ENCODE assay signal across 26 cellular contexts in genomic region chr4:56297801-56298200, GRCh38.
"Had no signal": no experiment of that assay in that cellular context is flagged by ENCODE, and none has a peak within 500 bp of the region (broad histone marks: within the 10 kb centered on the region; RNA-seq: fewer than 3 reads in every experiment).

No MANE protein-coding gene starts in this region.

- H3K36me3 Mint-ChIP-seq: memory B cell; natural killer cell treated with Interleukin-12 subunit alpha and Interleukin-12 subunit beta and Interleukin-15 and Interleukin-18, amount 100 ng/mL, for 72 hours; stimulated activated memory B cell treated with anti-CD40 and anti-IgM and Interleukin-4, amounts not matched to agents 10 μg/mL and 1 μg/mL and 100 μg/mL, for 72 hours had no signal

- ATAC-seq: naive thymus-derived CD4-positive, alpha-beta T cell; natural killer cell treated with Interleukin-12 subunit alpha and Interleukin-12 subunit beta and Interleukin-15 and Interleukin-18, amount 100 ng/mL, for 72 hours; psoas muscle; right lobe of liver; stimulated activated memory B cell treated with anti-CD40 and anti-IgM and Interleukin-4, amounts not matched to agents 10 μg/mL and 1 μg/mL and 100 μg/mL, for 72 hours; stimulated activated naive CD8-positive, alpha-beta T cell treated with anti-CD3 and anti-CD28 coated beads, Interleukin-15, amount 100 ng/mL, for 72 hours had no signal

- H3K27me3 Mint-ChIP-seq: natural killer cell treated with Interleukin-12 subunit alpha and Interleukin-12 subunit beta and Interleukin-15 and Interleukin-18, amount 100 ng/mL, for 72 hours; stimulated activated memory B cell treated with anti-CD40 and anti-IgM and Interleukin-4, amounts not matched to agents 10 μg/mL and 1 μg/mL and 100 μg/mL, for 72 hours; type B pancreatic cell had no signal

- H3K4me2 ChIP-seq: smooth muscle cell had no signal

- H3K79me2 ChIP-seq: parathyroid adenoma had no signal

- H3K27ac Mint-ChIP-seq: memory B cell; naive thymus-derived CD4-positive, alpha-beta T cell; natural killer cell treated with Interleukin-12 subunit alpha and Interleukin-12 subunit beta and Interleukin-15 and Interleukin-18, amount 100 ng/mL, for 72 hours; stimulated activated memory B cell treated with anti-CD40 and anti-IgM and Interleukin-4, amounts not matched to agents 10 μg/mL and 1 μg/mL and 100 μg/mL, for 72 hours; type B pancreatic cell had no signal

- H3K27ac ChIP-seq: left ventricle myocardium inferior, neutrophil, parathyroid adenoma, psoas muscle, right atrium auricular region, right lobe of liver, tibial nerve, uterus had no signal

- DNase-seq: islet precursor cell; left ventricle myocardium inferior; midbrain; naive thymus-derived CD4-positive, alpha-beta T cell; occipital lobe; psoas muscle; right lobe of liver; stimulated activated CD4-positive, alpha-beta T cell treated with anti-CD3 and anti-CD28 coated beads, Interleukin-1b, Interleukin-23, amount 100 ng/mL, for 48 hours; stimulated activated CD4-positive, alpha-beta T cell treated with anti-CD3 and anti-CD28 coated beads, Interleukin-2, amount 100 ng/mL, for 48 hours; stimulated activated CD4-positive, alpha-beta T cell treated with anti-CD3 and anti-CD28 coated beads, Interleukin-4, amount 100 ng/mL, for 4 hours; stimulated activated CD8-positive, alpha-beta memory T cell treated with anti-CD3 and anti-CD28 coated beads, Interleukin-4, amount 100 ng/mL, for 48 hours; stimulated activated naive CD4-positive, alpha-beta T cell treated with Interleukin-2 at 50 U/mL for 16 hours; stimulated activated naive CD8-positive, alpha-beta T cell treated with anti-CD3 and anti-CD28 coated beads, Interleukin-15, amount 100 ng/mL, for 72 hours; substantia nigra; uterus had no signal

- H2AFZ ChIP-seq: parathyroid adenoma had no signal

- H3K4me3 ChIP-seq: left ventricle myocardium inferior, lung, mucosa of descending colon, psoas muscle, right atrium auricular region, right lobe of liver, smooth muscle cell, tibial nerve, uterus had no signal

- H3K9me3 ChIP-seq: mucosa of descending colon, neutrophil, psoas muscle, right lobe of liver, tibial nerve, uterus had no signal

- H3K36me3 ChIP-seq: left ventricle myocardium inferior, neutrophil, right atrium auricular region, right lobe of liver, tibial nerve, uterus had no signal

- H3K4me1 ChIP-seq: left ventricle myocardium inferior, psoas muscle, right atrium auricular region, right lobe of liver, uterus had no signal

- H3K4me3 Mint-ChIP-seq: memory B cell; naive thymus-derived CD4-positive, alpha-beta T cell; natural killer cell treated with Interleukin-12 subunit alpha and Interleukin-12 subunit beta and Interleukin-15 and Interleukin-18, amount 100 ng/mL, for 72 hours; stimulated activated memory B cell treated with anti-CD40 and anti-IgM and Interleukin-4, amounts not matched to agents 10 μg/mL and 1 μg/mL and 100 μg/mL, for 72 hours; stimulated activated naive CD8-positive, alpha-beta T cell treated with anti-CD3 and anti-CD28 coated beads, Interleukin-15, amount 100 ng/mL, for 72 hours; type B pancreatic cell had no signal

- H3K9me3 Mint-ChIP-seq: natural killer cell treated with Interleukin-12 subunit alpha and Interleukin-12 subunit beta and Interleukin-15 and Interleukin-18, amount 100 ng/mL, for 72 hours; stimulated activated memory B cell treated with anti-CD40 and anti-IgM and Interleukin-4, amounts not matched to agents 10 μg/mL and 1 μg/mL and 100 μg/mL, for 72 hours had no signal

- H3K27me3 ChIP-seq: neutrophil, right atrium auricular region, right lobe of liver, tibial nerve, uterus had no signal
